Comparison of ENCODE assay signal across 8 cellular contexts in the genomic region with DNA sequence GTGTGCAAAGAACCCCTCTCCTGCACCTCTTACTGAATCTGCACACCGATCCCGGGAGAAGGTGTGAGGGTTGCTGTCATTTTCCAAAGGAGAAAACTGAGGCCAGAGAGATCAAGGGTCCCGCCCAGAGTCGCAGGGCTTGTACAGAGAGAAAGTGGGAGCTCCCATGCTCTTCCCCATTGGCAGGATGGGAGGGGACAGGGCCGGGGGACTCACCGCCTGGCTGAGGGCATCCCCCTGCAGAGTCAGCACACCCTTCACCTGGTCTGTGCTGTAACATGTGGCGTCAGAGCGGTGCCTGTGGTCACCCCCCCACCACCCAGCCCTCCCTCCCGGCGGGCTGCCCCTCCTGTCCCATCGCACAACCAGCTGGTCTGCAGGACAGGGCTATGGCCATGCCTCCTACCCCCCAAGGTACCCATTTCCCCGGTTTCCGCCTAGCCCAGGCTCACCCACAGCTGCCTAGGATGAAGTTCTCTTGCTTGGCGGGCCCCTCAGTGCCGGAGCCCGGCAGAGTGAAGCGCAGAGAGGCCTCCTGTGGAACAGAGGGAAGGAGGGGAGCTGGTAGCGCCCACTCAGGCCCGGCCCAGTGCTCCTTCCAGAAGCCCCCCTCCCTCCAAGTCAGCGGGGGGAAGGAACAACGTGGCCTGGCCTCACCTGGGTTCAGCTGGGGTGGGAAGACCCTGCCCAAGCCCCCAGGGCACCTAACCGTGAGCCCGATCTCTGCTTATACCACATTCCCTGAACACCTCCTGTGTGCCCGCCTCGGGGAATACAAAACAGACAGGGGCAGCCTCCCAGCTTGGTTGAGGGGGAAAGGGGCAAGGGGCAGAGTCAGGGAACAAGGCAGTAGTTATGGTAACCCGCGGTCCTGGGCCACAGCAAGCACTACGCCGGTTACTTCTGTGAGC. TPM values are rescaled to one million over a fixed set of nuclear protein-coding genes. Genes with fewer than 3 reads are reported as not detected.
A peak's percentile ranks its signal among the peaks of the same experiment; 100 is the strongest.
DNase-seq lines count a peak whose midpoint lies in the region; ATAC-seq, FAIRE-seq and TF ChIP-seq lines count a peak whose summit lies in the region.

No MANE protein-coding gene starts in this region.

- H3K9me2 ChIP-seq in SK-N-SH, result no peaks in the 10 kb centered on the region

- intact Hi-C loops in kidney (cut with DNase I), result no loop called here

- WGBS in SK-N-SH (ENCODE audit: low lambda C conversion rate), result 74% methylated on average over 17 of the region's 29 CpGs
- WGBS in suprapubic skin, result 45% methylated on average over 15 of the region's 29 CpGs

- TF ChIP-seq RAD21 in SK-N-SH (IDR thresholded peaks at IDR 0.05; ENCODE audit: low read length), result no peak

- H3K36me3 ChIP-seq in SK-N-SH (replicated peaks in 1 of 2; ENCODE audit: control insufficient read depth in 1 of 2, insufficient read depth in 2 of 2, low read length in 1 of 2) (peaks cover 5 to 36% of the 10 kb centered on the region in 2 experiments), adipocyte (ENCODE audit: control insufficient read depth, insufficient read depth, low read length, severe bottlenecking) (peaks cover 21% of the 10 kb centered on the region), kidney (ENCODE audit: control insufficient read depth in 1 of 2, insufficient read depth in 2 of 2, low read length in 2 of 2) (peaks cover 0 to 21% of the 10 kb centered on the region in 2 donors), suprapubic skin (peaks cover 45% of the 10 kb centered on the region)

- ATAC-seq in SK-N-SH treated with all-trans-retinoic acid at 6 μM for 48 hours (no peak), GM18517 (IDR thresholded peaks at IDR 0.05; ENCODE audit: unreplicated experiment) (no peak)

- H3K27ac ChIP-seq in SK-N-SH (ENCODE audit: low read depth in 2 of 2, low read length in 1 of 2) (peak overlapping the region; percentile 16 to 93; a peak in 3 of 4 replicates), kidney (ENCODE audit: low read depth in 2 of 2, low read length in 2 of 2) (peak overlapping the region; percentile 52 to 82), suprapubic skin (peak overlapping the region; percentile 82)

- H3K9me3 ChIP-seq in SK-N-SH (no peaks in the 10 kb centered on the region), adipocyte (ENCODE audit: control insufficient read depth, low read length) (no peaks in the 10 kb centered on the region), kidney (ENCODE audit: control insufficient read depth in 1 of 2, low read length in 2 of 2) (no peaks in the 10 kb centered on the region), suprapubic skin (no peaks in the 10 kb centered on the region)

- no peaks in the 10 kb centered on the region for H4K20me1 ChIP-seq in SK-N-SH (ENCODE audit: insufficient read depth)

- TF ChIP-seq POLR2A in suprapubic skin (IDR thresholded peaks at IDR 0.05), result no peak

- peak overlapping the region; percentile 88 for H2AFZ ChIP-seq in SK-N-SH (ENCODE audit: low read depth)

- POLR2A ChIA-PET in SK-N-SH (lab: Yijun Ruan, JAX), result interaction anchor here (1.3 to 2.1 kb wide), 3 partner anchors 33 to 67 kb away, joined by 5 to 9 read pairs (median 7); a partner anchor contains a TSS

- H3F3A ChIP-seq in SK-N-SH (replicated peaks; ENCODE audit: insufficient read depth), result peaks cover 12% of the 10 kb centered on the region

- H3K27me3 ChIP-seq in SK-N-SH (ENCODE audit: insufficient read depth) (no peaks in the 10 kb centered on the region), adipocyte (replicated peaks; ENCODE audit: control insufficient read depth, insufficient read depth, low read length) (no peaks in the 10 kb centered on the region), suprapubic skin (no peaks in the 10 kb centered on the region)

- DNase-seq in SK-N-SH, result no peak
- DNase-seq in adipocyte (ENCODE audit: low read depth), result no peak
- no peak for DNase-seq in kidney
- DNase-seq in suprapubic skin (ENCODE audit: low spot score in 2 of 2), result no peak
- DNase-seq in stimulated activated CD4-positive, alpha-beta T cell treated with anti-CD3 and anti-CD28 coated beads, Interleukin-1b, Interleukin-23, amount 100 ng/mL, for 48 hours, result no peak
- DNase-seq in medulla oblongata (ENCODE audit: extremely low spot score), result no peak

- CTCF ChIA-PET in SK-N-SH (lab: Yijun Ruan, JAX), result interaction anchor here (1.0 to 1.1 kb wide), 2 partner anchors 13 to 283 kb away, joined by 3 read pairs; a partner anchor contains a TSS

- H3K79me2 ChIP-seq in SK-N-SH (ENCODE audit: insufficient read depth), result 0 out of 2 replicates have a peak, but pooled peaks cover 7% of the 10 kb centered on the region

- H3K4me3 ChIP-seq in SK-N-SH (ENCODE audit: low read depth in 2 of 2, low read length in 1 of 2), result peak overlapping the region; percentile 83
- H3K4me3 ChIP-seq in adipocyte (ENCODE audit: low read length), result peak overlapping the region; percentile 84
- H3K4me3 ChIP-seq in kidney (ENCODE audit: low read length in 2 of 2), result peak overlapping the region; percentile 65 to 72
- H3K4me3 ChIP-seq in suprapubic skin, result peak overlapping the region; percentile 93

- FAIRE-seq in kidney (lab: Jason Lieb, UNC), result no peak

- H3K4me1 ChIP-seq in SK-N-SH (ENCODE audit: control insufficient read depth in 1 of 2, insufficient read depth in 2 of 2, low read depth in 1 of 2, low read length in 1 of 2) (peaks cover 0 to 18% of the 10 kb centered on the region in 2 experiments; a peak in 3 of 4 replicates), adipocyte (ENCODE audit: control insufficient read depth, insufficient read depth, low read length) (peaks cover 16% of the 10 kb centered on the region), kidney (ENCODE audit: control insufficient read depth in 1 of 2, insufficient read depth in 1 of 2, low read depth in 1 of 2, low read length in 2 of 2) (peaks cover 0 to 14% of the 10 kb centered on the region in 2 donors), suprapubic skin (peaks cover 29% of the 10 kb centered on the region)

- peak overlapping the region; percentile 55 for H3K9ac ChIP-seq in SK-N-SH
- H3K9ac ChIP-seq in adipocyte (ENCODE audit: low read length), result peak overlapping the region; percentile 86
- peak overlapping the region; percentile 72 to 88 for H3K9ac ChIP-seq in kidney (ENCODE audit: low read length in 2 of 2)

- peak overlapping the region; percentile 95 for H3K4me2 ChIP-seq in SK-N-SH

- TF ChIP-seq EP300 in SK-N-SH (IDR thresholded peaks at IDR 0.05; ENCODE audit: borderline replicate concordance in 1 of 2, low read depth in 1 of 2, low read length in 1 of 2) (no peak), suprapubic skin (IDR thresholded peaks at IDR 0.05) (no peak)

- TF ChIP-seq CTCF in SK-N-SH (IDR thresholded peaks at IDR 0.05), result no peak
- no peak for TF ChIP-seq CTCF in kidney (IDR thresholded peaks at IDR 0.05; ENCODE audit: borderline replicate concordance, extremely low read depth, insufficient read depth)
- no peak for TF ChIP-seq CTCF in suprapubic skin (IDR thresholded peaks at IDR 0.05)

TF ChIP-seq in SK-N-SH treated with all-trans-retinoic acid at 6 μM for 48 hours, 23 proteins besides CTCF, POLR2A, EP300 and RAD21 (continues in another document):
- TF ChIP-seq ESRRG (CRISPR knock-in tag; IDR thresholded peaks at IDR 0.05) (no peak), ZNF565 (CRISPR knock-in tag; conservative IDR thresholded peaks at IDR 0.05; ENCODE audit: low read depth) (no peak), GLIS3 (CRISPR knock-in tag; IDR thresholded peaks at IDR 0.05) (no peak), ISL1 (CRISPR knock-in tag; IDR thresholded peaks at IDR 0.05) (no peak), ZFP3 (CRISPR knock-in tag; IDR thresholded peaks at IDR 0.05) (no peak), ZC3H10 (CRISPR knock-in tag; IDR thresholded peaks at IDR 0.05) (no peak), ARNTL (CRISPR knock-in tag; IDR thresholded peaks at IDR 0.05; ENCODE audit: borderline replicate concordance, low read depth) (no peak)

RNA-seq across cellular contexts. Expression of a gene that starts 1.1 kb away (rescaled TPM):
- polyA plus RNA-seq in SK-N-SH (2012; rRNA removed) (33.6 and 48.4 TPM in 2 replicates), kidney (ENCODE audit: insufficient read depth, low read depth, low replicate concordance) (86.1 TPM)
- polyA plus RNA-seq in SK-N-SH (2012; cell fraction: cytosol; rRNA removed), result 12.9 and 20.7 TPM in 2 replicates
- 123 and 127 TPM in 2 replicates for polyA plus RNA-seq in SK-N-SH (2012; cell fraction: nucleus; rRNA removed)
- total RNA-seq in kidney (20.8 TPM), suprapubic skin (10 to 100 TPM in 3 of 4 donors, 1 to 10 TPM in 1; 9.8 to 16.1 (median 12.2) TPM)

RNA-seq across cellular contexts. Expression of a gene that starts 6.1 kb away (rescaled TPM):
- polyA plus RNA-seq in SK-N-SH (2012; rRNA removed) (not detected in 2 replicates), kidney (ENCODE audit: insufficient read depth, low read depth, low replicate concordance) (74.2 TPM)
- polyA plus RNA-seq in SK-N-SH (2012; cell fraction: cytosol; rRNA removed), result not detected in 2 replicates
- not detected in 2 replicates for polyA plus RNA-seq in SK-N-SH (2012; cell fraction: nucleus; rRNA removed)
- total RNA-seq in kidney (36.5 TPM), suprapubic skin (10 to 100 TPM in 3 of 4 donors, not detected in 1; 10.1 to 20.9 (median 18.7) TPM)

RNA-seq across cellular contexts. Expression of a gene that starts 13.2 kb away (rescaled TPM):
- 0.07 TPM in 1 of 2 replicates, not detected in the other for polyA plus RNA-seq in SK-N-SH (2012; rRNA removed)
- not detected in 2 replicates for polyA plus RNA-seq in SK-N-SH (2012; cell fraction: cytosol; rRNA removed)
- 0.10 and 0.49 TPM in 2 replicates for polyA plus RNA-seq in SK-N-SH (2012; cell fraction: nucleus; rRNA removed)
- not detected for total RNA-seq in kidney
- not detected for polyA plus RNA-seq in kidney (ENCODE audit: insufficient read depth, low read depth, low replicate concordance)
- total RNA-seq in suprapubic skin, result not detected

RNA-seq across cellular contexts. Expression of a gene that starts 34.3 kb away (rescaled TPM):
- polyA plus RNA-seq in SK-N-SH (2012; rRNA removed) (6.3 and 8.2 TPM in 2 replicates), kidney (ENCODE audit: insufficient read depth, low read depth, low replicate concordance) (4.9 TPM)
- polyA plus RNA-seq in SK-N-SH (2012; cell fraction: cytosol; rRNA removed), result 1.7 and 3.7 TPM in 2 replicates
- 28.9 and 36.0 TPM in 2 replicates for polyA plus RNA-seq in SK-N-SH (2012; cell fraction: nucleus; rRNA removed)
- total RNA-seq in kidney (18.3 TPM), suprapubic skin (10 to 100 TPM in 2 of 4 donors, 1 to 10 TPM in 2; 7.9 to 17.6 (median 12.4) TPM)

RNA-seq across cellular contexts. Expression of a gene that starts 45.8 kb away (rescaled TPM):
- 40.1 and 45.2 TPM in 2 replicates for polyA plus RNA-seq in SK-N-SH (2012; rRNA removed)
- polyA plus RNA-seq in SK-N-SH (2012; cell fraction: cytosol; rRNA removed), result 30.3 and 32.2 TPM in 2 replicates
- polyA plus RNA-seq in SK-N-SH (2012; cell fraction: nucleus; rRNA removed), result 73.4 and 75.5 TPM in 2 replicates
- 119 TPM for total RNA-seq in kidney
- polyA plus RNA-seq in kidney (ENCODE audit: insufficient read depth, low read depth, low replicate concordance), result 47.9 TPM
- total RNA-seq in suprapubic skin, result 10 to 100 TPM; 42.2 to 76.0 (median 50.7) TPM
